23 cellular contexts compared by ENCODE assay signal in the genomic region with DNA sequence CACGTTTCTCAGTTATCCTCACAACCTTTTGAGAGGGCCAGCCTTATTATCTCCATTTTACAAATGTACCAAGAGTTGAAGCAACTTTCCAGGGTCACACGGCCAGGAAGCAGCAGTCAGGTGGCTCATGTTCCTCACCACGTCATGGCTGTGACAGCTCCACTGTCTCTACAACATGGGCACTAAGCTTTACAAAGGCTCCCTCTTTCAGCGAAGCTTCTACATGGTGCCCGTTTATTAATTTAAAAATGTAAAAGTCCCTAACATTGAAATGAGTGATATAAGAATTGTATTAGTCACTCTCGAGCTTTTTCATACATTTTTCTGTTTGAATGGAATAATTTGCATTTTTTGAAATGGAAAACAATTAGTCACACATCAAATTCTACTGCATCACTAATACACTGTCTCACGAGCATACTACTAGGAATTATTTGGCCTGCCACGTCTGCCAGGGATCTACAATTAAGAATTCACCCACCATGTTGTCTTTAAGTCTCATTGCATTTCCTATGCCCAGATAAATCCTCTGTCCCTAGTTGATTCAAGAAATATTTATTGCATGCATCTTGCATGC.
"Had no signal": no experiment of that assay in that cellular context is flagged by ENCODE, and none has a peak within 500 bp of the region (broad histone marks: within the 10 kb centered on the region; RNA-seq: fewer than 3 reads in every experiment).

No MANE protein-coding gene starts in this region.

- H3K4me1 ChIP-seq: gastroesophageal sphincter, heart left ventricle, parathyroid adenoma, right lobe of liver, vagina had no signal

- H3K27ac ChIP-seq: cardiac muscle cell, gastroesophageal sphincter, heart left ventricle, neutrophil, parathyroid adenoma, right lobe of liver, stomach, vagina had no signal

- H3K9me3 Mint-ChIP-seq: natural killer cell treated with Interleukin-12 subunit alpha and Interleukin-12 subunit beta and Interleukin-15 and Interleukin-18, amount 100 ng/mL, for 72 hours had no signal

- ATAC-seq: activated CD8-positive, alpha-beta T cell treated with anti-CD3 and anti-CD28 coated beads for 36 hours; esophagus mucosa; gastroesophageal sphincter; heart left ventricle; left lobe of liver; natural killer cell treated with Interleukin-12 subunit alpha and Interleukin-12 subunit beta and Interleukin-15 and Interleukin-18, amount 100 ng/mL, for 72 hours; right lobe of liver; T-cell had no signal

- H3K9ac ChIP-seq: parathyroid adenoma, SK-N-SH had no signal

- H3K4me3 Mint-ChIP-seq: activated B cell treated with CpG ODN at 0.5 μM for 24 hours; activated CD8-positive, alpha-beta T cell treated with anti-CD3 and anti-CD28 coated beads for 36 hours; activated T-helper 1 cell treated with anti-CD3 and anti-CD28 coated beads, Interleukin-12 subunit alpha, Interleukin-12 subunit beta, Interleukin-2, Interleukin-4 antibody, amounts not matched to agents 30 ng/mL and 10 ng/mL and 1 ng/mL, durations not matched to agents 14 hours and 24 hours and 36 hours; dendritic cell treated with granulocyte-macrophage colony-stimulating factor and Interleukin-4, amounts not matched to agents 40 ng/mL and 50 ng/mL, for 4 days; mesothelial cell of epicardium; natural killer cell treated with Interleukin-12 subunit alpha and Interleukin-12 subunit beta and Interleukin-15 and Interleukin-18, amount 100 ng/mL, for 72 hours; T-cell had no signal

- H3K27me3 Mint-ChIP-seq: activated B cell treated with CpG ODN at 0.5 μM for 24 hours; dendritic cell treated with granulocyte-macrophage colony-stimulating factor and Interleukin-4, amounts not matched to agents 40 ng/mL and 50 ng/mL, for 4 days had no signal

- H3K9me3 ChIP-seq: gastroesophageal sphincter, heart left ventricle, neutrophil, right lobe of liver, SK-N-SH, vagina had no signal

- H3K36me3 ChIP-seq: cardiac muscle cell, gastroesophageal sphincter, heart left ventricle, neutrophil, right lobe of liver, stomach, vagina had no signal

- H3K36me3 Mint-ChIP-seq: mesothelial cell of epicardium, T-cell had no signal

- DNase-seq: activated B cell treated with CpG ODN at 0.5 μM for 24 hours; activated CD8-positive, alpha-beta T cell treated with anti-CD3 and anti-CD28 coated beads for 36 hours; amniotic stem cell; effector CD8-positive, alpha-beta T cell; heart left ventricle; right lobe of liver; SK-N-SH; small intestine; stomach; T-cell; trophoblast cell had no signal

- H3K4me2 ChIP-seq: SK-N-SH had no signal

- H3K27me3 ChIP-seq: cardiac muscle cell, heart left ventricle, right lobe of liver, stomach, vagina had no signal

- H3K9me2 ChIP-seq: SK-N-SH had no signal

- H3K79me2 ChIP-seq: parathyroid adenoma had no signal

- H2AFZ ChIP-seq: parathyroid adenoma had no signal

- FAIRE-seq: kidney, small intestine had no signal

- H3K4me3 ChIP-seq: cardiac muscle cell, gastroesophageal sphincter, heart left ventricle, right lobe of liver, stomach, vagina had no signal

- H3K27ac Mint-ChIP-seq: activated B cell treated with CpG ODN at 0.5 μM for 24 hours; activated CD8-positive, alpha-beta T cell treated with anti-CD3 and anti-CD28 coated beads for 36 hours; activated T-helper 1 cell treated with anti-CD3 and anti-CD28 coated beads, Interleukin-12 subunit alpha, Interleukin-12 subunit beta, Interleukin-2, Interleukin-4 antibody, amounts not matched to agents 30 ng/mL and 10 ng/mL and 1 ng/mL, durations not matched to agents 14 hours and 24 hours and 36 hours; dendritic cell treated with granulocyte-macrophage colony-stimulating factor and Interleukin-4, amounts not matched to agents 40 ng/mL and 50 ng/mL, for 4 days; mesothelial cell of epicardium; natural killer cell treated with Interleukin-12 subunit alpha and Interleukin-12 subunit beta and Interleukin-15 and Interleukin-18, amount 100 ng/mL, for 72 hours; T-cell had no signal
